In the genomic region with DNA sequence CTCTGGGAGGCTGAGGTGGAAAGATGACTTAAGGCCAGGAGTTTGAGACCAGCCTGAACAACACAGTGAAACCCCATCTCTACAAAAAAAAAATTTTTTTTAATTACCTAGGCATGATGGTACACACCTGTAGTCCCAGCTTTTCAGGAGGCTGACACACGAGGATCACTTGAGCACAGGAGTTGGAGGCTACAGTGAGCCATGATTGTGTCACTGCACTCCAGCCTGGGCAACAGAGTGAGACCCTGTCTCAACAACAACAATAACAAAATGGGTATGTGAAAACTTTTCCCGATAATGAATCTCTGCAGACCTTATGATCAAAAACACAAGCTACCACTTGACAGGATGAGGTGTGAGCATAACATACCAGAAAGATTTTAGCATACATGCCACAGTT, we compare ENCODE assay signal across 32 cellular contexts.
"Had no signal": no experiment of that assay in that cellular context is flagged by ENCODE, and none has a peak within 500 bp of the region (broad histone marks: within the 10 kb centered on the region; RNA-seq: fewer than 3 reads in every experiment).

No MANE protein-coding gene starts in this region.

- H3K36me3 Mint-ChIP-seq: activated naive CD8-positive, alpha-beta T cell had no signal

- DNase-seq: activated CD4-positive, alpha-beta memory T cell treated with anti-CD3 and anti-CD28 coated beads, Interleukin-2, amount 10 ng/mL, durations not matched to agents 7 days and 5 days; activated CD4-positive, alpha-beta T cell treated with anti-CD3 and anti-CD28 coated beads for 1 hour; activated CD4-positive, alpha-beta T cell treated with anti-CD3 and anti-CD28 coated beads for 4 hours; activated CD4-positive, alpha-beta T cell treated with anti-CD3 and anti-CD28 coated beads, Interleukin-2, amount 10 ng/mL, durations not matched to agents 7 days and 5 days; activated CD4-positive, alpha-beta T cell treated with anti-CD3 and anti-CD28 coated beads, Interleukin-2, amount 50 U/mL, for 4 hours; activated effector memory CD4-positive, alpha-beta T cell treated with Interleukin-2 at 50 U/mL for 16 hours; activated gamma-delta T cell treated with Interleukin-2 at 50 U/mL for 16 hours; activated naive CD4-positive, alpha-beta T cell treated with anti-CD3 and anti-CD28 coated beads, Interleukin-2, amount 50 U/mL, for 16 hours; activated naive CD4-positive, alpha-beta T cell treated with Interleukin-2 at 50 U/mL for 16 hours; activated T-cell treated with anti-CD3 and anti-CD28 coated beads, Interleukin-2, amount 50 U/mL, for 4 hours; amniotic stem cell; anterior cingulate cortex; brain microvascular endothelial cell; cortex of kidney; dermis blood vessel endothelial cell; effector CD4-positive, alpha-beta T cell; effector memory CD8-positive, alpha-beta T cell; erythroblast; foreskin keratinocyte; gastrocnemius medialis; glutamatergic neuron; T-helper 1 cell; T-helper 17 cell; T1000; WERI-Rb-1 had no signal

- H3K4me3 Mint-ChIP-seq: activated CD4-positive, alpha-beta memory T cell treated with anti-CD3 and anti-CD28 coated beads, Interleukin-2, amount 10 ng/mL, durations not matched to agents 7 days and 5 days; activated CD4-positive, alpha-beta T cell treated with anti-CD3 and anti-CD28 coated beads, Interleukin-2, amount 10 ng/mL, durations not matched to agents 7 days and 5 days; activated naive CD8-positive, alpha-beta T cell; activated T-cell treated with anti-CD3 and anti-CD28 coated beads, Interleukin-2, amount 50 U/mL, for 4 hours; activated T-helper 17 cell treated with anti-CD3 and anti-CD28 coated beads, Interleukin-2, amount 50 U/mL, for 72 hours; effector memory CD8-positive, alpha-beta T cell; T-helper 17 cell; T-helper 2 cell treated with Interferon-gamma antibody and Interleukin-4, amounts not matched to agents 5 μg/mL and 100 μg/mL, for 36 hours had no signal

- H3K27ac ChIP-seq: brain microvascular endothelial cell, esophagus muscularis mucosa, foreskin keratinocyte, gastrocnemius medialis, WERI-Rb-1 had no signal

- H3K36me3 ChIP-seq: brain microvascular endothelial cell, esophagus muscularis mucosa, gastrocnemius medialis, WERI-Rb-1 had no signal

- ATAC-seq: activated T-cell treated with anti-CD3 and anti-CD28 coated beads, Interleukin-2, amount 50 U/mL, for 4 hours; activated T-helper 17 cell treated with anti-CD3 and anti-CD28 coated beads, Interleukin-2, amount 50 U/mL, for 72 hours; effector memory CD8-positive, alpha-beta T cell; foreskin keratinocyte; gastrocnemius medialis; T-helper 17 cell had no signal

- H3K4me3 ChIP-seq: esophagus muscularis mucosa, gastrocnemius medialis had no signal

- H3K27me3 Mint-ChIP-seq: activated CD4-positive, alpha-beta memory T cell treated with anti-CD3 and anti-CD28 coated beads, Interleukin-2, amount 10 ng/mL, durations not matched to agents 7 days and 5 days; activated CD4-positive, alpha-beta T cell treated with anti-CD3 and anti-CD28 coated beads, Interleukin-2, amount 10 ng/mL, durations not matched to agents 7 days and 5 days; activated naive CD8-positive, alpha-beta T cell; activated T-helper 17 cell treated with anti-CD3 and anti-CD28 coated beads, Interleukin-2, amount 50 U/mL, for 72 hours; effector memory CD8-positive, alpha-beta T cell; T-helper 17 cell had no signal

- H3K27me3 ChIP-seq: esophagus muscularis mucosa, foreskin keratinocyte, gastrocnemius medialis had no signal

- H3K9me3 ChIP-seq: esophagus muscularis mucosa, gastrocnemius medialis had no signal

- H3K9me3 Mint-ChIP-seq: activated CD4-positive, alpha-beta memory T cell treated with anti-CD3 and anti-CD28 coated beads, Interleukin-2, amount 10 ng/mL, durations not matched to agents 7 days and 5 days; activated T-cell treated with anti-CD3 and anti-CD28 coated beads, Interleukin-2, amount 50 U/mL, for 4 hours; activated T-helper 17 cell treated with anti-CD3 and anti-CD28 coated beads, Interleukin-2, amount 50 U/mL, for 72 hours; effector memory CD8-positive, alpha-beta T cell; T-helper 2 cell treated with Interferon-gamma antibody and Interleukin-4, amounts not matched to agents 5 μg/mL and 100 μg/mL, for 36 hours had no signal

- H3K27ac Mint-ChIP-seq: activated CD4-positive, alpha-beta memory T cell treated with anti-CD3 and anti-CD28 coated beads, Interleukin-2, amount 10 ng/mL, durations not matched to agents 7 days and 5 days; activated naive CD8-positive, alpha-beta T cell; activated T-helper 17 cell treated with anti-CD3 and anti-CD28 coated beads, Interleukin-2, amount 50 U/mL, for 72 hours; effector memory CD8-positive, alpha-beta T cell; T-helper 17 cell; T-helper 2 cell treated with Interferon-gamma antibody and Interleukin-4, amounts not matched to agents 5 μg/mL and 100 μg/mL, for 36 hours had no signal

- FAIRE-seq: astrocyte, bronchial epithelial cell, colon had no signal
